17 cellular contexts compared by ENCODE assay signal in genomic region chr3:152277198-152277597, GRCh38. TPM values are rescaled to one million over a fixed set of nuclear protein-coding genes. Genes with fewer than 3 reads are reported as not detected.
DNase-seq lines count a peak whose midpoint lies in the region; ATAC-seq, FAIRE-seq and TF ChIP-seq lines count a peak whose summit lies in the region.
"Had no signal": no experiment of that assay in that cellular context is flagged by ENCODE, and none has a peak within 500 bp of the region (broad histone marks: within the 10 kb centered on the region; RNA-seq: fewer than 3 reads in every experiment).

No MANE protein-coding gene starts in this region.

- no peaks in the 10 kb centered on the region for H3K9me3 ChIP-seq in Karpas-422 (ENCODE audit: low read length)
- H3K9me3 ChIP-seq in K562 (replicated peaks; ENCODE audit: control insufficient read depth, insufficient read depth, low read depth, low read length) = no peaks in the 10 kb centered on the region
- no peaks in the 10 kb centered on the region for H3K9me3 ChIP-seq in psoas muscle

- peak overlapping the region; percentile 62 for H3K4me3 Mint-ChIP-seq in activated CD4-positive, alpha-beta T cell treated with anti-CD3 and anti-CD28 coated beads, Interleukin-2, amount 10 ng/mL, durations not matched to agents 24 days and 14 days
- H3K4me3 Mint-ChIP-seq: nephron had no signal

- H3K27me3 Mint-ChIP-seq in activated CD4-positive, alpha-beta T cell treated with anti-CD3 and anti-CD28 coated beads, Interleukin-2, amount 10 ng/mL, durations not matched to agents 24 days and 14 days = no peaks in the 10 kb centered on the region

- H3K9ac ChIP-seq in Karpas-422 (ENCODE audit: low read length) = no peak overlapping the region
- 0 out of 4 replicates have a peak overlapping the region, but pooled peaks of 1 of the 2 experiments have one; percentile 2 for H3K9ac ChIP-seq in K562 (ENCODE audit: insufficient read depth in 1 of 2, low read depth in 2 of 2, low read length in 2 of 2)

- 0 out of 2 replicates have a peak, but pooled peaks cover 8% of the 10 kb centered on the region for H4K20me1 ChIP-seq in Karpas-422 (ENCODE audit: insufficient read depth, low read depth, low read length)
- peaks cover 43% of the 10 kb centered on the region for H4K20me1 ChIP-seq in K562 (replicated peaks; ENCODE audit: control insufficient read depth, insufficient read depth, low read length)

- TF ChIP-seq CTCF in K562 (IDR thresholded peaks at IDR 0.05 in 2 of 3, conservative IDR thresholded peaks at IDR 0.05 in 1 of 3; ENCODE audit: insufficient read depth in 2 of 3, low read depth in 1 of 3, low read length in 3 of 3) (no peak), psoas muscle (IDR thresholded peaks at IDR 0.05) (no peak)

- H3K4me1 Mint-ChIP-seq in activated CD4-positive, alpha-beta T cell treated with anti-CD3 and anti-CD28 coated beads, Interleukin-2, amount 10 ng/mL, durations not matched to agents 24 days and 14 days = peaks cover 66% of the 10 kb centered on the region

- no peak for TF ChIP-seq EP300 in K562 (IDR thresholded peaks at IDR 0.05; ENCODE audit: low read length)

- no peak for DNase-seq in activated CD4-positive, alpha-beta T cell treated with anti-CD3 and anti-CD28 coated beads, Interleukin-2, amount 10 ng/mL, durations not matched to agents 24 days and 14 days
- DNase-seq in activated CD4-positive, alpha-beta T cell treated with anti-CD3 and anti-CD28 coated beads for 1 hour = no peak
- no peak for DNase-seq in Karpas-422
- no peak for DNase-seq in K562 (ENCODE audit: extremely low read depth in 1 of 4, low spot score in 3 of 4)
- no peak for DNase-seq in psoas muscle
- DNase-seq in HuH-7.5 (ENCODE audit: low spot score) = no peak
- DNase-seq in NCI-H82 (lab: John Stamatoyannopoulos, UW) = no peak
- DNase-seq: ACHN; activated CD4-positive, CD25-positive, alpha-beta regulatory T cell; dermis blood vessel endothelial cell; foreskin fibroblast; islet precursor cell; NCI-H510A treated with DMSO at 0.1 percent for 48 hours; SHP77 had no signal

- CTCF ChIA-PET in K562 (lab: Yijun Ruan, JAX; ENCODE audit: low intra/inter-chr PET ratio) = no interaction called here

- no peaks in the 10 kb centered on the region for H3K9me3 Mint-ChIP-seq in activated CD4-positive, alpha-beta T cell treated with anti-CD3 and anti-CD28 coated beads, Interleukin-2, amount 10 ng/mL, durations not matched to agents 24 days and 14 days
- H3K9me3 Mint-ChIP-seq: nephron had no signal

- H3K36me3 ChIP-seq in Karpas-422 (ENCODE audit: insufficient read depth, low read length) (peaks cover 15% of the 10 kb centered on the region; the same call in 1 of the 2 replicates), K562 (ENCODE audit: control insufficient read depth, insufficient read depth, low read length) (peaks cover 26% of the 10 kb centered on the region), psoas muscle (ENCODE audit: insufficient read depth in 1 of 2, low read depth in 1 of 2) (no peaks in the 10 kb centered on the region)

- no peak for ATAC-seq in K562
- ATAC-seq in psoas muscle = peak in 2 of 4 donors; percentile 30 to 44
- no peak for ATAC-seq in GM18502 (IDR thresholded peaks at IDR 0.05; ENCODE audit: poor library complexity, unreplicated experiment)

- no peaks in the 10 kb centered on the region for H3K9me2 ChIP-seq in Karpas-422 (replicated peaks; ENCODE audit: insufficient read depth, low read length)

- BruUV-seq in K562 (replicated peaks; lab: Mats Ljungman, UMichigan) = no TSS peak

- FAIRE-seq in K562 (lab: Jason Lieb, UNC) = no peak

- TF ChIP-seq RAD21 in K562 (CRISPR knock-in tag; conservative IDR thresholded peaks at IDR 0.05 in 1 of 2, IDR thresholded peaks at IDR 0.05 in 1 of 2) = no peak

- H3K79me2 ChIP-seq in Karpas-422 (ENCODE audit: low read length) = peaks cover 100% of the 10 kb centered on the region
- H3K79me2 ChIP-seq in K562 (ENCODE audit: control insufficient read depth, insufficient read depth, low read length) = peaks cover 100% of the 10 kb centered on the region

- H3K4me1 ChIP-seq in Karpas-422 (ENCODE audit: low read length) (peaks cover 97% of the 10 kb centered on the region), K562 (replicated peaks in 1 of 2; ENCODE audit: control insufficient read depth in 2 of 2, insufficient read depth in 2 of 2, low read length in 2 of 2) (peaks cover 14 to 40% of the 10 kb centered on the region in 2 experiments), psoas muscle (peaks cover 78% of the 10 kb centered on the region)

- peaks cover 9% of the 10 kb centered on the region for H3K9me1 ChIP-seq in K562 (ENCODE audit: control insufficient read depth, insufficient read depth, low read length)

- H3K27me3 ChIP-seq in Karpas-422 (ENCODE audit: low read length) (no peaks in the 10 kb centered on the region), K562 (ENCODE audit: control insufficient read depth in 2 of 2, insufficient read depth in 2 of 2, low read length in 2 of 2) (no peaks in the 10 kb centered on the region), psoas muscle (ENCODE audit: insufficient read depth in 3 of 3, low read length in 2 of 3) (no peaks in the 10 kb centered on the region)

- no peak for TF ChIP-seq POLR2A in K562 (conservative IDR thresholded peaks at IDR 0.05)

- H2AFZ ChIP-seq in Karpas-422 (ENCODE audit: low read length) = no peak overlapping the region
- no peak overlapping the region for H2AFZ ChIP-seq in K562 (ENCODE audit: low read depth, low read length)

- H3K4me3 ChIP-seq in Karpas-422 (ENCODE audit: low read length) = no peak overlapping the region
- no peak overlapping the region for H3K4me3 ChIP-seq in K562
- H3K4me3 ChIP-seq in psoas muscle = peak overlapping the region; percentile 91
- H3K4me3 ChIP-seq: smooth muscle cell had no signal

- 7% methylated on average over 1 of the region's 1 CpG for WGBS in K562 (ENCODE audit: insufficient coverage, low coverage, missing lambda C conversion rate)
- WGBS in psoas muscle, 3 donors = 8 to 28% (median 13%) methylated on average over 1 of the region's 1 CpG

- in situ Hi-C loops in K562 (cut with MboI) = no loop called here

- H3K27ac ChIP-seq in Karpas-422 (ENCODE audit: low read length) (0 out of 2 replicates have a peak overlapping the region, but pooled peaks have one; percentile 32), K562 (ENCODE audit: extremely low read depth, low read depth, low read length) (0 out of 3 replicates have a peak overlapping the region, but pooled peaks have one; percentile 11), psoas muscle (peak overlapping the region; percentile 99)

- intact Hi-C loops in activated CD4-positive, alpha-beta T cell treated with anti-CD3 and anti-CD28 coated beads, Interleukin-2, amount 10 ng/mL, durations not matched to agents 24 days and 14 days (cut with micrococcal nuclease) = loop anchor here (5.0 kb wide), 1 partner anchor 205 kb away; no protein-coding TSS in a partner anchor
- intact Hi-C loops in K562 (cut with micrococcal nuclease) (loop anchor here (10.0 kb wide), 2 partner anchors 888 to 1672 kb away; partner anchors contain the start of genes RAP2B and SELENOT), psoas muscle (cut with DNase I) (no loop called here)

- peak overlapping the region; percentile 36 for H3K4me2 ChIP-seq in Karpas-422 (ENCODE audit: low read depth, low read length, poor library complexity, severe bottlenecking)
- no peak overlapping the region for H3K4me2 ChIP-seq in K562 (ENCODE audit: insufficient read depth, low read length)
- H3K4me2 ChIP-seq: smooth muscle cell had no signal

- POLR2A ChIA-PET in K562 (lab: Yijun Ruan, JAX) = interaction anchor here (0.7 to 1.2 kb wide), 1 partner anchor 10 kb away, joined by 3 to 4 read pairs; no protein-coding TSS in a partner anchor

- peak overlapping the region; percentile 74 for H3K27ac Mint-ChIP-seq in activated CD4-positive, alpha-beta T cell treated with anti-CD3 and anti-CD28 coated beads, Interleukin-2, amount 10 ng/mL, durations not matched to agents 24 days and 14 days
- H3K27ac Mint-ChIP-seq: nephron had no signal

- peaks cover 19% of the 10 kb centered on the region for H3K36me3 Mint-ChIP-seq in activated CD4-positive, alpha-beta T cell treated with anti-CD3 and anti-CD28 coated beads, Interleukin-2, amount 10 ng/mL, durations not matched to agents 24 days and 14 days (ENCODE audit: low read depth)

TF ChIP-seq in K562, 482 proteins besides CTCF, POLR2A, EP300 and RAD21:
- no peak for TF ChIP-seq ZNF583 (CRISPR knock-in tag; IDR thresholded peaks at IDR 0.05)
- TF ChIP-seq HDAC1 (IDR thresholded peaks at IDR 0.05) = 0 out of 4 replicates have a peak, but pooled peaks of 1 of the 2 experiments have one; percentile 22

RNA-seq across cellular contexts. Expression of gene MBNL1, which starts 8.5 kb away (rescaled TPM):
- total RNA-seq in activated CD4-positive, alpha-beta T cell treated with anti-CD3 and anti-CD28 coated beads, Interleukin-2, amount 10 ng/mL, durations not matched to agents 24 days and 14 days = 296 and 298 TPM in 2 replicates
- total RNA-seq in Karpas-422 (2014; rRNA removed; shearing (Covaris generic); ENCODE audit: low replicate concordance) = 172 and 265 TPM in 2 replicates
- total RNA-seq in K562 (2011; cell fraction: chromatin; rRNA removed; ENCODE audit: low replicate concordance) = 337 and 524 TPM in 2 replicates
- 154 and 188 TPM in 2 replicates for total RNA-seq in K562 (2011; cell fraction: nucleolus; rRNA removed)
- 277 and 417 TPM in 2 replicates for total RNA-seq in K562 (2011; cell fraction: nucleoplasm; rRNA removed)
- total RNA-seq in K562 (2014; rRNA removed) (240 and 243 TPM in 2 replicates), K562 (2014; rRNA removed; fragmentation: Illumina TruSeq; extraction: Trizol) (220 and 241 TPM in 2 replicates), K562 (2015; rRNA removed; fragmentation: Illumina TruSeq; extraction: Trizol) (220 and 243 TPM in 2 replicates), K562 (2021) (217 and 231 TPM in 2 replicates), psoas muscle (100 to 1,000 TPM; 179 to 281 (median 242) TPM)
- polyA plus RNA-seq in K562 (2011; rRNA removed) (116 and 133 TPM in 2 replicates), K562 (2014; fragmentation: Illumina TruSeq; extraction: Trizol) (202 and 221 TPM in 2 replicates), K562 (2014; fragmentation: Nextera tagmentation; extraction: Ambion mirVana) (10 to 100 TPM; 70.3 to 87.3 TPM), K562 (2014; rRNA removed) (104 and 107 TPM in 2 replicates), psoas muscle (100 to 1,000 TPM in 2 of 3 donors, 10 to 100 TPM in 1; 27.4 to 168 (median 108) TPM)
- 101 and 150 TPM in 2 replicates for polyA plus RNA-seq in K562 (2011; cell fraction: cytosol; rRNA removed)
- polyA plus RNA-seq in K562 (2011; cell fraction: nucleus; rRNA removed) = 108 and 135 TPM in 2 replicates
- polyA plus RNA-seq in K562 (2012) = 74.4 and 91.9 TPM in 2 replicates
- 431 and 448 TPM in 2 replicates for polyA minus RNA-seq in K562 (2011; rRNA and poly(A)+ RNA removed)
- 216 and 268 TPM in 2 replicates for polyA minus RNA-seq in K562 (2011; cell fraction: cytosol; rRNA and poly(A)+ RNA removed)
- polyA minus RNA-seq in K562 (2011; cell fraction: nucleus; rRNA and poly(A)+ RNA removed) = 326 and 485 TPM in 2 replicates

Comparison
In these comparisons a context has a peak if more than half of its experiments do, and no peak if none do; other contexts are left out.
1. H3K27ac ChIP-seq: peak in every context shown above with its lines; median percentile 99 in psoas muscle; 32 in Karpas-422; 11 in K562.
2. intact Hi-C loops: an anchor here in activated CD4-positive, alpha-beta T cell treated with anti-CD3 and anti-CD28 coated beads, Interleukin-2, amount 10 ng/mL, durations not matched to agents 24 days and 14 days (5.0 kb wide) and K562 (10.0 kb wide); none called in psoas muscle.